ENCODE assay signal across 2 cellular contexts in the genomic region with DNA sequence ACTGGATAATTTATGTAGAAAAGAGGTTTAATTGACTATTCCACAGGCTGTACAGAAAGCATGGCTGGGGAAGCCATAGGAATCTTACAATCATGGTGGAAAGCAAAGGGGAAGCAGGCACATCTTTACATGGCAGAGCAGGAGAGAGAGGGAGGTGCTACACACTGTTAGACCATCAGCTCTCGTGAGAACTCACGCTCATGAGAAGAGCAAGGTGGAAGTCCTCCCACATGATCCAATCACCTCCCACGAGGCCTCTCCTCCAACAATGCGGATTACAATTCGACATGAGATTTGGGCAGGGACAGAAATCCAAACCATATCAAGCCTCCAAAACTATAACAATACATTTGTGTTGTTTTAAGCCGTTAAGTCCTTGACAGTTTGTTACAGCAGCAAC.
TF ChIP-seq lines count a peak whose summit lies in the region.

No MANE protein-coding gene starts in this region.

TF ChIP-seq in HepG2, 621 proteins besides CTCF, POLR2A, EP300 and RAD21:
- TF ChIP-seq, protein P1, sequence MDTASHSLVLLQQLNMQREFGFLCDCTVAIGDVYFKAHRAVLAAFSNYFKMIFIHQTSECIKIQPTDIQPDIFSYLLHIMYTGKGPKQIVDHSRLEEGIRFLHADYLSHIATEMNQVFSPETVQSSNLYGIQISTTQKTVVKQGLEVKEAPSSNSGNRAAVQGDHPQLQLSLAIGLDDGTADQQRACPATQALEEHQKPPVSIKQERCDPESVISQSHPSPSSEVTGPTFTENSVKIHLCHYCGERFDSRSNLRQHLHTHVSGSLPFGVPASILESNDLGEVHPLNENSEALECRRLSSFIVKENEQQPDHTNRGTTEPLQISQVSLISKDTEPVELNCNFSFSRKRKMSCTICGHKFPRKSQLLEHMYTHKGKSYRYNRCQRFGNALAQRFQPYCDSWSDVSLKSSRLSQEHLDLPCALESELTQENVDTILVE (CRISPR knock-in tag; IDR thresholded peaks at IDR 0.05) = no peak
- 0 out of 2 replicates have a peak, but pooled peaks have one; percentile 29 for TF ChIP-seq ZNF263 (CRISPR knock-in tag; IDR thresholded peaks at IDR 0.05)
TF ChIP-seq in HepG2: peak in this region for 1.

TF ChIP-seq in K562, 482 proteins besides CTCF, POLR2A, EP300 and RAD21:
- TF ChIP-seq, protein P2, sequence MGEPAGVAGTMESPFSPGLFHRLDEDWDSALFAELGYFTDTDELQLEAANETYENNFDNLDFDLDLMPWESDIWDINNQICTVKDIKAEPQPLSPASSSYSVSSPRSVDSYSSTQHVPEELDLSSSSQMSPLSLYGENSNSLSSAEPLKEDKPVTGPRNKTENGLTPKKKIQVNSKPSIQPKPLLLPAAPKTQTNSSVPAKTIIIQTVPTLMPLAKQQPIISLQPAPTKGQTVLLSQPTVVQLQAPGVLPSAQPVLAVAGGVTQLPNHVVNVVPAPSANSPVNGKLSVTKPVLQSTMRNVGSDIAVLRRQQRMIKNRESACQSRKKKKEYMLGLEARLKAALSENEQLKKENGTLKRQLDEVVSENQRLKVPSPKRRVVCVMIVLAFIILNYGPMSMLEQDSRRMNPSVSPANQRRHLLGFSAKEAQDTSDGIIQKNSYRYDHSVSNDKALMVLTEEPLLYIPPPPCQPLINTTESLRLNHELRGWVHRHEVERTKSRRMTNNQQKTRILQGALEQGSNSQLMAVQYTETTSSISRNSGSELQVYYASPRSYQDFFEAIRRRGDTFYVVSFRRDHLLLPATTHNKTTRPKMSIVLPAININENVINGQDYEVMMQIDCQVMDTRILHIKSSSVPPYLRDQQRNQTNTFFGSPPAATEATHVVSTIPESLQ (CRISPR knock-in tag; IDR thresholded peaks at IDR 0.05) = no peak
- TF ChIP-seq ZNF263 (CRISPR knock-in tag; IDR thresholded peaks at IDR 0.05; ENCODE audit: borderline replicate concordance) (peak; percentile 84), L3MBTL2 (IDR thresholded peaks at IDR 0.05) (peak; percentile 55), CHD2 (IDR thresholded peaks at IDR 0.05; ENCODE audit: low read depth, low read length) (peak; percentile 64; the same call in 1 of the 2 replicates)
